In the genomic region with DNA sequence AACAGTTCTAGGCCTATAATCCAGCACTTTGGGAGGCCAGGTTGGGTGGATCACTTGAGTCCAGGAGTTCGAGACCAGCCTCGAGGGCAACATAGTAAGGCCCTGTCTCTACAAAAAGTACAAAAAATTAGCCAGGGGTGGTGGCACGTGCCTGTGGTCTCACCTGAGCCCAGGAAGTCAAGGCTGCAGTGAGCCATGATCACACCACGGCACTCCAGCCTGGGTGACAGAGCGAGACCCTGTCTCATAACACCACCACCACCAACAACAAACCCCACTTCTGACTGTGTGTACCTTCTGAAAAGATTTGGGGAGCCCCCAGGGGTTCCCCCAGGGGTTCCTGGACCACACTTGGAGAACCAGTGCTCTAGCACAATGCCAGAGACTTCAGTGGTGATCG, we compare ENCODE assay signal across 1 cellular context.
TF ChIP-seq lines count a peak whose summit lies in the region.

No MANE protein-coding gene starts in this region.

TF ChIP-seq in IMR-90, 13 proteins besides CTCF, POLR2A, EP300 and RAD21:
- TF ChIP-seq CHD1 (IDR thresholded peaks at IDR 0.05; ENCODE audit: low read depth, low read length) (no peak), BHLHE40 (IDR thresholded peaks at IDR 0.05; ENCODE audit: low read depth, low read length) (no peak), MAFK (IDR thresholded peaks at IDR 0.05; ENCODE audit: low read depth, low read length) (no peak), FOS (IDR thresholded peaks at IDR 0.05; ENCODE audit: low read depth, low read length) (no peak), MXI1 (IDR thresholded peaks at IDR 0.05; ENCODE audit: borderline replicate concordance, low read depth, low read length) (no peak), CEBPB (IDR thresholded peaks at IDR 0.05; ENCODE audit: low read depth, low read length) (no peak), MAZ (IDR thresholded peaks at IDR 0.05; ENCODE audit: borderline replicate concordance, low read depth, low read length) (no peak), RCOR1 (IDR thresholded peaks at IDR 0.05; ENCODE audit: insufficient replicate concordance, low read length) (no peak), RFX5 (IDR thresholded peaks at IDR 0.05; ENCODE audit: low read depth, low read length) (no peak), SMC3 (IDR thresholded peaks at IDR 0.05; ENCODE audit: low read depth, low read length) (no peak), NFE2L2 (IDR thresholded peaks at IDR 0.05; ENCODE audit: low read depth, low read length) (no peak)
- TF ChIP-seq, protein P1, sequence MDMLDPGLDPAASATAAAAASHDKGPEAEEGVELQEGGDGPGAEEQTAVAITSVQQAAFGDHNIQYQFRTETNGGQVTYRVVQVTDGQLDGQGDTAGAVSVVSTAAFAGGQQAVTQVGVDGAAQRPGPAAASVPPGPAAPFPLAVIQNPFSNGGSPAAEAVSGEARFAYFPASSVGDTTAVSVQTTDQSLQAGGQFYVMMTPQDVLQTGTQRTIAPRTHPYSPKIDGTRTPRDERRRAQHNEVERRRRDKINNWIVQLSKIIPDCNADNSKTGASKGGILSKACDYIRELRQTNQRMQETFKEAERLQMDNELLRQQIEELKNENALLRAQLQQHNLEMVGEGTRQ (IDR thresholded peaks at IDR 0.05; ENCODE audit: low read depth, low read length), result no peak
- TF ChIP-seq, protein P2, sequence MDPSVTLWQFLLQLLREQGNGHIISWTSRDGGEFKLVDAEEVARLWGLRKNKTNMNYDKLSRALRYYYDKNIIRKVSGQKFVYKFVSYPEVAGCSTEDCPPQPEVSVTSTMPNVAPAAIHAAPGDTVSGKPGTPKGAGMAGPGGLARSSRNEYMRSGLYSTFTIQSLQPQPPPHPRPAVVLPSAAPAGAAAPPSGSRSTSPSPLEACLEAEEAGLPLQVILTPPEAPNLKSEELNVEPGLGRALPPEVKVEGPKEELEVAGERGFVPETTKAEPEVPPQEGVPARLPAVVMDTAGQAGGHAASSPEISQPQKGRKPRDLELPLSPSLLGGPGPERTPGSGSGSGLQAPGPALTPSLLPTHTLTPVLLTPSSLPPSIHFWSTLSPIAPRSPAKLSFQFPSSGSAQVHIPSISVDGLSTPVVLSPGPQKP (IDR thresholded peaks at IDR 0.05; ENCODE audit: borderline replicate concordance, low read depth, low read length), result no peak
